Comparison of ENCODE assay signal across 8 cellular contexts in the genomic region with DNA sequence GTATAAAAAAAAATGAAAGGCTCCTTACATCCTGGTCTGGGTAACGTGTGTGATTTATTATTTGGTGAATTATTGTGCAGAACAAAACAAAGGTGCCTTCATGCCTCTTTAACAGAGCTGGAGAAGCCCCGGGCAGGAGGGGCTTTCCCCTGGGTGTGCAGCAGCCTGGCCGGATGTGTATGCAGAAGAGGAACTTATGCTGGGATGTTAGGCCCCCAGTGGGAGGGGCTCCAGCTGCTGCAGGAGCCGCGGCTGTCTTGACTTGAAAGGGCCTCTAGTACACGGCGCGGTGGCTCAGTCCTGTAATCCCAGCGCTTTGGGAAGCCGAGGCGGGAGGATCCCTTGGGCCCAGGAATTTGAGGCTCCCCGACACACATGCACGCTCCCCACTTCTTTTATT. TPM values are rescaled to one million over a fixed set of nuclear protein-coding genes. Genes with fewer than 3 reads are reported as not detected.
DNase-seq lines count a peak whose midpoint lies in the region; ATAC-seq and TF ChIP-seq lines count a peak whose summit lies in the region.

No MANE protein-coding gene starts in this region.

- no peaks in the 10 kb centered on the region for H3K9me3 ChIP-seq in mammary epithelial cell (replicated peaks; ENCODE audit: insufficient read depth, low read length)
- no peaks in the 10 kb centered on the region for H3K9me3 ChIP-seq in SU-DHL-6 (ENCODE audit: insufficient read depth, low read length)
- no peaks in the 10 kb centered on the region for H3K9me3 ChIP-seq in neuronal stem cell (replicated peaks in 1 of 2; ENCODE audit: control insufficient read depth in 2 of 2, insufficient read depth in 1 of 2, low read depth in 1 of 2, low read length in 2 of 2)

- H3K4me2 ChIP-seq in mammary epithelial cell (ENCODE audit: insufficient read depth, low read depth, low read length) (no peak overlapping the region), SU-DHL-6 (ENCODE audit: low read depth, low read length, poor library complexity, severe bottlenecking) (peak overlapping the region; percentile 32), neuronal stem cell (ENCODE audit: insufficient read depth, low read length, poor library complexity, severe bottlenecking) (no peak overlapping the region)

- H3K14ac ChIP-seq in neuronal stem cell (ENCODE audit: low read length) = no peak overlapping the region

- H3K36me3 ChIP-seq in mammary epithelial cell (ENCODE audit: insufficient read depth, low read length) = no peaks in the 10 kb centered on the region
- no peaks in the 10 kb centered on the region for H3K36me3 ChIP-seq in SU-DHL-6 (ENCODE audit: low read length)
- H3K36me3 ChIP-seq in neuronal stem cell (replicated peaks in 1 of 2; ENCODE audit: control insufficient read depth in 2 of 2, insufficient read depth in 2 of 2, low read length in 2 of 2) = peaks cover 0 to 14% of the 10 kb centered on the region in 2 donors

- peak; percentile 97 for ATAC-seq in HG03135 (IDR thresholded peaks at IDR 0.05; ENCODE audit: unreplicated experiment)
- peak; percentile 98 to 100 for ATAC-seq in activated naive CD4-positive, alpha-beta T cell treated with anti-CD3 and anti-CD28 coated beads, Interleukin-2, amount 50 U/mL, for 72 hours

- no peaks in the 10 kb centered on the region for H3K4me1 Mint-ChIP-seq in MCF 10A (ENCODE audit: insufficient read depth, unreplicated experiment)

- no peak overlapping the region for H3K23ac ChIP-seq in neuronal stem cell (ENCODE audit: low read depth, low read length, poor library complexity)

- in situ Hi-C loops in mammary epithelial cell (cut with MboI; ENCODE audit: low sequenced_read_pairs in 2 of 2) = no loop called here

- no peak overlapping the region for H3K27ac ChIP-seq in mammary epithelial cell (ENCODE audit: insufficient read depth, low read depth, low read length)
- H3K27ac ChIP-seq in SU-DHL-6 (ENCODE audit: low read depth, low read length) = no peak overlapping the region
- no peak overlapping the region for H3K27ac ChIP-seq in neuronal stem cell (replicated peaks; ENCODE audit: low read length)

- no peaks in the 10 kb centered on the region for H3K4me1 ChIP-seq in mammary epithelial cell (ENCODE audit: insufficient read depth, low read length)
- H3K4me1 ChIP-seq in neuronal stem cell (ENCODE audit: control insufficient read depth in 2 of 2, insufficient read depth in 1 of 2, low read depth in 1 of 2, low read length in 2 of 2) = peaks cover 7 to 8% of the 10 kb centered on the region in 2 donors

- CTCF ChIA-PET in mammary epithelial cell (lab: Charles Lee; ENCODE audit: low non-redundant PET) = no interaction called here
- CTCF ChIA-PET in MCF 10A (lab: Yijun Ruan, JAX) = no interaction called here

- H2AFZ ChIP-seq in mammary epithelial cell (ENCODE audit: low read depth, low read length) (no peak overlapping the region), SU-DHL-6 (ENCODE audit: low read depth, low read length, severe bottlenecking) (no peak overlapping the region), neuronal stem cell (ENCODE audit: low read length) (peak overlapping the region; percentile 75)

- H3K9ac ChIP-seq in mammary epithelial cell (ENCODE audit: insufficient read depth, low read length) = no peak overlapping the region
- no peak overlapping the region for H3K9ac ChIP-seq in SU-DHL-6 (ENCODE audit: low read length)
- no peak overlapping the region for H3K9ac ChIP-seq in neuronal stem cell (ENCODE audit: low read depth, low read length, poor library complexity)

- no peaks in the 10 kb centered on the region for H4K20me1 ChIP-seq in mammary epithelial cell (ENCODE audit: insufficient read depth, low read length)
- no peaks in the 10 kb centered on the region for H4K20me1 ChIP-seq in SU-DHL-6 (ENCODE audit: low read depth, low read length)

- H3K36me3 Mint-ChIP-seq in MCF 10A (ENCODE audit: insufficient read depth, unreplicated experiment) = peaks cover 3% of the 10 kb centered on the region
- no peaks in the 10 kb centered on the region for H3K36me3 Mint-ChIP-seq in activated naive CD4-positive, alpha-beta T cell treated with anti-CD3 and anti-CD28 coated beads, Interleukin-2, amount 50 U/mL, for 72 hours

- H3K79me1 ChIP-seq in neuronal stem cell (ENCODE audit: low read depth, low read length) = no peaks in the 10 kb centered on the region

- POLR2A ChIA-PET in MCF 10A (lab: Yijun Ruan, JAX) = interaction anchor here (0.5 kb wide), 1 partner anchor 256 kb away, joined by 3 read pairs; no protein-coding TSS in a partner anchor

- H3K27ac Mint-ChIP-seq in MCF 10A (ENCODE audit: low read depth, unreplicated experiment) = no peak overlapping the region
- H3K27ac Mint-ChIP-seq in activated naive CD4-positive, alpha-beta T cell treated with anti-CD3 and anti-CD28 coated beads, Interleukin-2, amount 50 U/mL, for 72 hours = no peak overlapping the region

- dilution Hi-C loops in mammary epithelial cell (cut with HindIII; ENCODE audit: low sequenced_read_pairs) = no loop called here

- no peak overlapping the region for H2AK5ac ChIP-seq in neuronal stem cell (ENCODE audit: low read depth, low read length)

- BruUV-seq in mammary epithelial cell (replicated peaks; lab: Mats Ljungman, UMichigan) = no TSS peak
- BruUV-seq in MCF 10A (replicated peaks; lab: Mats Ljungman, UMichigan) = no TSS peak

- H3K79me2 ChIP-seq in mammary epithelial cell (ENCODE audit: insufficient read depth, low read length) (no peaks in the 10 kb centered on the region), SU-DHL-6 (ENCODE audit: insufficient read depth, low read length) (no peaks in the 10 kb centered on the region)

- DNase-seq in mammary epithelial cell = peak; percentile 23
- DNase-seq in MCF 10A (ENCODE audit: unreplicated experiment) = no peak
- peak; percentile 51 to 61 for DNase-seq in activated naive CD4-positive, alpha-beta T cell treated with anti-CD3 and anti-CD28 coated beads, Interleukin-2, amount 50 U/mL, for 72 hours (ENCODE audit: low spot score in 2 of 2)
- no peak for DNase-seq in neuronal stem cell (ENCODE audit: low spot score)
- DNase-seq in dedifferentiated amniotic fluid mesenchymal stem cell (ENCODE audit: extremely low spot score) = no peak
- DNase-seq in middle frontal gyrus (ENCODE audit: extremely low spot score, low spot score) = no peak

- H3K4me3 Mint-ChIP-seq in MCF 10A (ENCODE audit: unreplicated experiment) = no peak overlapping the region

- no peak overlapping the region for H2BK5ac ChIP-seq in neuronal stem cell (ENCODE audit: low read length)

- H3K9me3 Mint-ChIP-seq in MCF 10A (ENCODE audit: unreplicated experiment) = peaks cover 8% of the 10 kb centered on the region
- H3K9me3 Mint-ChIP-seq in activated naive CD4-positive, alpha-beta T cell treated with anti-CD3 and anti-CD28 coated beads, Interleukin-2, amount 50 U/mL, for 72 hours = no peaks in the 10 kb centered on the region

- H2BK12ac ChIP-seq in neuronal stem cell (ENCODE audit: low read length) = no peak overlapping the region

- H4K8ac ChIP-seq in neuronal stem cell (ENCODE audit: low read depth, low read length) = no peak overlapping the region

- no peak overlapping the region for H3K4ac ChIP-seq in neuronal stem cell (ENCODE audit: low read length)

- H4K91ac ChIP-seq in neuronal stem cell (ENCODE audit: low read depth, low read length, poor library complexity) = no peak overlapping the region

- TF ChIP-seq CTCF in mammary epithelial cell (conservative IDR thresholded peaks at IDR 0.05 in 1 of 2, IDR thresholded peaks at IDR 0.05 in 1 of 2; ENCODE audit: extremely low read depth in 1 of 2, insufficient read depth in 1 of 2, low read depth in 1 of 2, low read length in 2 of 2) = no peak
- no peak for TF ChIP-seq CTCF in MCF 10A (IDR thresholded peaks at IDR 0.05; ENCODE audit: unreplicated experiment)
- TF ChIP-seq CTCF in SU-DHL-6 (IDR thresholded peaks at IDR 0.05; ENCODE audit: insufficient read depth, low read length, poor library complexity, severe bottlenecking) = no peak

- intact Hi-C loops in mammary epithelial cell (cut with micrococcal nuclease) (no loop called here), MCF 10A (cut with micrococcal nuclease) (no loop called here)

- no peak overlapping the region for H3K18ac ChIP-seq in neuronal stem cell (ENCODE audit: low read length)

- WGBS in mammary epithelial cell (ENCODE audit: low coverage, missing lambda C conversion rate) = 53% methylated on average over 10 of the region's 13 CpGs
- no CpG with 5 or more reads among the region's 13 CpGs for WGBS in neuronal stem cell (ENCODE audit: extremely low coverage in 2 of 2, insufficient read length in 2 of 2, insufficient replicate concordance in 1 of 2), 2 donors

- H3K9me2 ChIP-seq in SU-DHL-6 (replicated peaks; ENCODE audit: insufficient read depth, low read length) = no peaks in the 10 kb centered on the region

- no peak overlapping the region for H2BK120ac ChIP-seq in neuronal stem cell (ENCODE audit: low read depth, low read length)

- H3K27me3 Mint-ChIP-seq in MCF 10A (ENCODE audit: insufficient read depth, unreplicated experiment) = no peaks in the 10 kb centered on the region

- H3K4me3 ChIP-seq in mammary epithelial cell (replicated peaks in 1 of 3; ENCODE audit: insufficient read depth in 1 of 3, low read depth in 2 of 3, low read length in 3 of 3) = no peak overlapping the region
- H3K4me3 ChIP-seq in SU-DHL-6 (ENCODE audit: insufficient read depth, low read length, poor library complexity, severe bottlenecking) = no peak overlapping the region
- no peak overlapping the region for H3K4me3 ChIP-seq in neuronal stem cell (ENCODE audit: low read length in 2 of 2)

- H3F3A ChIP-seq in SU-DHL-6 (ENCODE audit: insufficient read depth) = 0 out of 2 replicates have a peak, but pooled peaks cover 5% of the 10 kb centered on the region

- no peak overlapping the region for H2BK15ac ChIP-seq in neuronal stem cell (ENCODE audit: low read length)

- no peaks in the 10 kb centered on the region for H3K27me3 ChIP-seq in mammary epithelial cell (ENCODE audit: insufficient read depth, low read length)
- H3K27me3 ChIP-seq in SU-DHL-6 (ENCODE audit: low read length) = no peaks in the 10 kb centered on the region
- H3K27me3 ChIP-seq in neuronal stem cell (ENCODE audit: control insufficient read depth in 3 of 3, insufficient read depth in 3 of 3, low read depth in 1 of 3, low read length in 3 of 3) = no peaks in the 10 kb centered on the region

RNA-seq across cellular contexts. Expression of a gene that starts 16.0 kb away (rescaled TPM):
- total RNA-seq in mammary epithelial cell (10 to 100 TPM; 25.9 to 27.3 TPM), MCF 10A (2022) (20.9 and 21.7 TPM in 2 replicates)
- 43.3 TPM for polyA plus RNA-seq in mammary epithelial cell
- polyA minus RNA-seq in mammary epithelial cell = 51.8 TPM
- 10 to 100 TPM; 13.0 to 14.0 TPM for total RNA-seq in activated naive CD4-positive, alpha-beta T cell treated with anti-CD3 and anti-CD28 coated beads, Interleukin-2, amount 50 U/mL, for 72 hours
- polyA plus RNA-seq in neuronal stem cell (2013, experiment 1 of 2) = 24.9 TPM
- polyA plus RNA-seq in neuronal stem cell (2013, experiment 2 of 2) = 25.1 TPM

Comparison
In these comparisons a context has a peak if more than half of its experiments do, and no peak if none do; other contexts are left out.
1. DNase-seq: peak in mammary epithelial cell (single experiment) and activated naive CD4-positive, alpha-beta T cell treated with anti-CD3 and anti-CD28 coated beads, Interleukin-2, amount 50 U/mL, for 72 hours (2 of 2); none in MCF 10A (single experiment), neuronal stem cell (single experiment), dedifferentiated amniotic fluid mesenchymal stem cell (single experiment) and middle frontal gyrus (single experiment).